Comparison of ENCODE assay signal across 9 cellular contexts in genomic region chr10:102396251-102396650, GRCh38. TPM values are rescaled to one million over a fixed set of nuclear protein-coding genes. Genes with fewer than 3 reads are reported as not detected.
DNase-seq lines count a peak whose midpoint lies in the region; ATAC-seq and TF ChIP-seq lines count a peak whose summit lies in the region.
"Had no signal": no experiment of that assay in that cellular context is flagged by ENCODE, and none has a peak within 500 bp of the region (broad histone marks: within the 10 kb centered on the region; RNA-seq: fewer than 3 reads in every experiment).

No MANE protein-coding gene starts in this region.

- peak overlapping the region; percentile 95; the same call in 1 of the 2 replicates for H3K27ac ChIP-seq in ACC112 (ENCODE audit: low read depth, low read length)
- peak overlapping the region; percentile 93 for H3K27ac ChIP-seq in KMS-11

- DNase-seq in choroid plexus epithelial cell (ENCODE audit: low read depth), result no peak
- DNase-seq in naive B cell, result no peak
- DNase-seq in NCI-H2196 (lab: John Stamatoyannopoulos, UW; ENCODE audit: unreplicated experiment), result no peak
- no peak for DNase-seq in KBM-7
- DNase-seq in superior temporal gyrus (ENCODE audit: extremely low spot score), result no peak
- DNase-seq: NCI-H69 had no signal

- H2AFZ ChIP-seq in ACC112 (ENCODE audit: low read length, unreplicated experiment) (no peak overlapping the region), KMS-11 (ENCODE audit: low read depth) (no peak overlapping the region)

- H3K79me2 ChIP-seq in ACC112 (ENCODE audit: control insufficient read depth, insufficient read depth, low read length, unreplicated experiment) (peaks cover 10% of the 10 kb centered on the region), KMS-11 (ENCODE audit: insufficient read depth, low read depth) (peaks cover 22% of the 10 kb centered on the region)

- H3K4me1 ChIP-seq in ACC112 (ENCODE audit: control insufficient read depth, insufficient read depth, low read length, unreplicated experiment) (peaks cover 13% of the 10 kb centered on the region), KMS-11 (ENCODE audit: low read depth, poor library complexity, severe bottlenecking) (peaks cover 39% of the 10 kb centered on the region)

- no peaks in the 10 kb centered on the region for H4K20me1 ChIP-seq in KMS-11 (ENCODE audit: insufficient read depth)

- TF ChIP-seq CTCF in KMS-11 (conservative IDR thresholded peaks at IDR 0.05; ENCODE audit: low read depth, low read length) (no peak), choroid plexus epithelial cell (conservative IDR thresholded peaks at IDR 0.05; ENCODE audit: low read depth, low read length) (no peak)

- H3K9me3 Mint-ChIP-seq in naive B cell, result no peaks in the 10 kb centered on the region

- H3K4me2 ChIP-seq in KMS-11, result peak overlapping the region; percentile 99

- H3K4me3 ChIP-seq in ACC112 (ENCODE audit: low read depth, low read length) (peak overlapping the region; percentile 95), KMS-11 (IDR thresholded peaks at IDR 0.05; ENCODE audit: insufficient read depth, low read depth, low read length) (no peak overlapping the region), choroid plexus epithelial cell (ENCODE audit: low read depth, low read length) (peak overlapping the region; percentile 72)

- peak overlapping the region; percentile 94 for H3K9ac ChIP-seq in KMS-11

- peaks cover 38 to 59% (median 57%) of the 10 kb centered on the region in 3 donors for H3K4me1 Mint-ChIP-seq in naive B cell

- H3K36me3 Mint-ChIP-seq in naive B cell, result peaks cover 0 to 8% of the 10 kb centered on the region in 2 donors

- in situ Hi-C loops in KBM-7 (cut with MboI; ENCODE audit: low pct_unique_long_range_greater_than_20kb, low sequenced_read_pairs), result no loop called here

- peak overlapping the region; percentile 100 for H3K27ac Mint-ChIP-seq in naive B cell

- H3K4me3 Mint-ChIP-seq in naive B cell, result peak overlapping the region; percentile 92 to 99 (median 98)

- no peaks in the 10 kb centered on the region for H3K27me3 Mint-ChIP-seq in naive B cell

- no peaks in the 10 kb centered on the region for H3K27me3 ChIP-seq in ACC112 (ENCODE audit: insufficient read depth, low read length)
- H3K27me3 ChIP-seq in KMS-11 (ENCODE audit: insufficient read depth, low read depth), result no peaks in the 10 kb centered on the region

- H3K36me3 ChIP-seq in ACC112 (ENCODE audit: insufficient read depth, low read length) (no peaks in the 10 kb centered on the region), KMS-11 (ENCODE audit: insufficient read depth) (peaks cover 3% of the 10 kb centered on the region; the same call in 1 of the 2 replicates)

- no peak for ATAC-seq in naive B cell (ENCODE audit: low read depth in 2 of 2)
- ATAC-seq in HG03457 (IDR thresholded peaks at IDR 0.05; ENCODE audit: unreplicated experiment), result no peak

RNA-seq across cellular contexts. Expression of gene NFKB2, which starts 0.7 kb away (rescaled TPM):
- polyA plus RNA-seq in naive B cell (ENCODE audit: low read depth in 6 of 6), result 10 to 100 TPM; 24.2 to 49.4 (median 34.7) TPM

RNA-seq across cellular contexts. Expression of gene PSD, which starts 22.3 kb away (rescaled TPM):
- polyA plus RNA-seq in naive B cell (ENCODE audit: low read depth in 6 of 6), result 1 to 10 TPM in 4 of 6 donors, under 1 TPM in 2; 0.66 to 2.3 (median 1.5) TPM

RNA-seq across cellular contexts. Expression of gene FBXL15, which starts 24.4 kb away (rescaled TPM):
- polyA plus RNA-seq in naive B cell (ENCODE audit: low read depth in 6 of 6), result 10 to 100 TPM; 15.9 to 24.9 (median 20.9) TPM

RNA-seq across cellular contexts. Expression of gene CUEDC2, which starts 36.1 kb away (rescaled TPM):
- 10 to 100 TPM; 50.3 to 82.3 (median 59.4) TPM for polyA plus RNA-seq in naive B cell (ENCODE audit: low read depth in 6 of 6)

RNA-seq across cellular contexts. Expression of gene C10orf95, which starts 55.1 kb away (rescaled TPM):
- 1 to 10 TPM in 3 of 6 donors, under 1 TPM in 3; 0.29 to 1.9 (median 0.99) TPM for polyA plus RNA-seq in naive B cell (ENCODE audit: low read depth in 6 of 6)
